ENCODE assay signal across 43 cellular contexts in the genomic region with DNA sequence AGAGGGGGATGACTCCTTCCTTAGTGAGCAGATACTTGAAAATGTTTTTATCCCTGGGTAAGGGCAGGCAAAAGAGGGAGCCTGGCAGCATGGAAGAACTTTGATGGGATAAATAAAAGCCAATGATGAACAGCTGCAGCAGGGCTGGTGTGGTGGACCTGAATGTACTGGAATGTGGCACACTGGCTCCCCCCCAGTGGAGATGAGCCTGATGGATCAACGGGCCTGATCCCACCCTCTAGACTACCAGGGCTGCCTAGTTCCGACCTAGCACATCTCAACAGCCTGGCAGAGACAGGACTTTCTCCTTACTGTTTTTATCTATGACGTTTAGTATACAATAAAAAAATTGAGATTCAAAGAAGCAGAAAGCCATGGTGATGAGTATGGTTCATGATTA. TPM values are rescaled to one million over a fixed set of nuclear protein-coding genes. Genes with fewer than 3 reads are reported as not detected.
"Had no signal": no experiment of that assay in that cellular context is flagged by ENCODE, and none has a peak within 500 bp of the region (broad histone marks: within the 10 kb centered on the region; RNA-seq: fewer than 3 reads in every experiment).

No MANE protein-coding gene starts in this region.

- H3K4me1 ChIP-seq: adrenal gland, ascending aorta, breast epithelium had no signal

- H3K4me1 Mint-ChIP-seq: activated naive CD4-positive, alpha-beta T cell treated with anti-CD3 and anti-CD28 coated beads, Interleukin-2, amount 50 U/mL, for 24 hours; activated naive CD8-positive, alpha-beta T cell treated with anti-CD3 and anti-CD28 coated beads, Interleukin-2, amount 50 U/mL, for 24 hours; activated T-helper 17 cell treated with anti-CD3 and anti-CD28 coated beads, Interleukin-2, amount 50 U/mL, for 72 hours; brain; central memory CD8-positive, alpha-beta T cell had no signal

- H3K4me3 ChIP-seq: adrenal gland, ascending aorta, body of pancreas, breast epithelium, cardiac muscle cell had no signal

- FAIRE-seq: astrocyte had no signal

- H3K36me3 ChIP-seq: adrenal gland, ascending aorta, brain microvascular endothelial cell, breast epithelium, cardiac muscle cell had no signal

- H3K27ac ChIP-seq: adrenal gland, ascending aorta, body of pancreas, brain microvascular endothelial cell, breast epithelium, cardiac muscle cell had no signal

- H3K36me3 Mint-ChIP-seq: activated naive CD4-positive, alpha-beta T cell treated with anti-CD3 and anti-CD28 coated beads, Interleukin-2, amount 10 ng/mL, durations not matched to agents 7 days and 5 days; activated naive CD4-positive, alpha-beta T cell treated with anti-CD3 and anti-CD28 coated beads, Interleukin-2, amount 50 U/mL, for 24 hours; activated naive CD8-positive, alpha-beta T cell; activated naive CD8-positive, alpha-beta T cell treated with anti-CD3 and anti-CD28 coated beads for 36 hours; activated naive CD8-positive, alpha-beta T cell treated with anti-CD3 and anti-CD28 coated beads, Interleukin-2, amount 10 ng/mL, durations not matched to agents 7 days and 5 days; brain had no signal

- H3K27ac Mint-ChIP-seq: activated naive CD4-positive, alpha-beta T cell treated with anti-CD3 and anti-CD28 coated beads for 36 hours; activated naive CD4-positive, alpha-beta T cell treated with anti-CD3 and anti-CD28 coated beads, Interleukin-2, amount 10 ng/mL, durations not matched to agents 7 days and 5 days; activated naive CD4-positive, alpha-beta T cell treated with anti-CD3 and anti-CD28 coated beads, Interleukin-2, amount 50 U/mL, for 24 hours; activated naive CD4-positive, alpha-beta T cell treated with anti-CD3 and anti-CD28 coated beads, Interleukin-2, amount 50 U/mL, for 72 hours; activated naive CD8-positive, alpha-beta T cell; activated naive CD8-positive, alpha-beta T cell treated with anti-CD3 and anti-CD28 coated beads for 36 hours; activated naive CD8-positive, alpha-beta T cell treated with anti-CD3 and anti-CD28 coated beads, Interleukin-2, amount 10 ng/mL, durations not matched to agents 7 days and 5 days; activated naive CD8-positive, alpha-beta T cell treated with anti-CD3 and anti-CD28 coated beads, Interleukin-2, amount 50 U/mL, for 24 hours; activated T-cell treated with anti-CD3 and anti-CD28 coated beads, Interleukin-2, amount 50 U/mL, for 24 hours; activated T-cell treated with anti-CD3 and anti-CD28 coated beads, Interleukin-2, amount 50 U/mL, for 72 hours; activated T-helper 1 cell treated with anti-CD3 and anti-CD28 coated beads, Interleukin-12 subunit alpha, Interleukin-12 subunit beta, Interleukin-2, Interleukin-4 antibody, amounts not matched to agents 30 ng/mL and 10 ng/mL and 1 ng/mL, durations not matched to agents 14 hours and 24 hours and 36 hours; activated T-helper 17 cell treated with anti-CD3 and anti-CD28 coated beads, Interleukin-2, amount 50 U/mL, for 72 hours; activated T-helper 2 cell treated with anti-CD3 and anti-CD28 coated beads, Interferon-gamma antibody, Interleukin-2, Interleukin-4, amounts not matched to agents 10 μg/mL and 5 μg/mL and 100 μg/mL, durations not matched to agents 14 hours and 24 hours and 36 hours; brain had no signal

- H3K27me3 Mint-ChIP-seq: activated naive CD4-positive, alpha-beta T cell treated with anti-CD3 and anti-CD28 coated beads, Interleukin-2, amount 10 ng/mL, durations not matched to agents 7 days and 5 days; brain had no signal

- DNase-seq: activated effector memory CD4-positive, alpha-beta T cell treated with anti-CD3 and anti-CD28 coated beads, Interleukin-2, amount 50 U/mL, for 16 hours; activated effector memory CD4-positive, alpha-beta T cell treated with Interleukin-2 at 50 U/mL for 16 hours; activated gamma-delta T cell; activated gamma-delta T cell treated with Interleukin-2 at 50 U/mL for 16 hours; activated naive CD4-positive, alpha-beta T cell; activated naive CD4-positive, alpha-beta T cell treated with anti-CD3 and anti-CD28 coated beads for 36 hours; activated naive CD4-positive, alpha-beta T cell treated with anti-CD3 and anti-CD28 coated beads, Interleukin-2, amount 10 ng/mL, durations not matched to agents 7 days and 5 days; activated naive CD4-positive, alpha-beta T cell treated with anti-CD3 and anti-CD28 coated beads, Interleukin-2, amount 50 U/mL, for 16 hours; activated naive CD4-positive, alpha-beta T cell treated with Interleukin-2 at 50 U/mL for 16 hours; activated naive CD8-positive, alpha-beta T cell treated with anti-CD3 and anti-CD28 coated beads for 36 hours; activated naive CD8-positive, alpha-beta T cell treated with anti-CD3 and anti-CD28 coated beads, Interleukin-2, amount 10 ng/mL, durations not matched to agents 7 days and 5 days; activated naive CD8-positive, alpha-beta T cell treated with anti-CD3 and anti-CD28 coated beads, Interleukin-2, amount 50 U/mL, for 24 hours; activated T-cell treated with anti-CD3 and anti-CD28 coated beads, Interleukin-2, amount 50 U/mL, for 1 hour; activated T-cell treated with anti-CD3 and anti-CD28 coated beads, Interleukin-2, amount 50 U/mL, for 24 hours; activated T-cell treated with anti-CD3 and anti-CD28 coated beads, Interleukin-2, amount 50 U/mL, for 4 hours; activated T-cell treated with anti-CD3 and anti-CD28 coated beads, Interleukin-2, amount 50 U/mL, for 48 hours; activated T-cell treated with anti-CD3 and anti-CD28 coated beads, Interleukin-2, amount 50 U/mL, for 72 hours; adrenal gland; amniotic stem cell; amygdala; anterior cingulate cortex; aorta; body of pancreas; brain microvascular endothelial cell; caudate nucleus; central memory CD4-positive, alpha-beta T cell; cerebellar nuclear complex had no signal

- H3K4me3 Mint-ChIP-seq: activated naive CD4-positive, alpha-beta T cell treated with anti-CD3 and anti-CD28 coated beads for 36 hours; activated naive CD4-positive, alpha-beta T cell treated with anti-CD3 and anti-CD28 coated beads, Interleukin-2, amount 10 ng/mL, durations not matched to agents 7 days and 5 days; activated naive CD4-positive, alpha-beta T cell treated with anti-CD3 and anti-CD28 coated beads, Interleukin-2, amount 50 U/mL, for 24 hours; activated naive CD8-positive, alpha-beta T cell; activated naive CD8-positive, alpha-beta T cell treated with anti-CD3 and anti-CD28 coated beads for 36 hours; activated naive CD8-positive, alpha-beta T cell treated with anti-CD3 and anti-CD28 coated beads, Interleukin-2, amount 10 ng/mL, durations not matched to agents 7 days and 5 days; activated naive CD8-positive, alpha-beta T cell treated with anti-CD3 and anti-CD28 coated beads, Interleukin-2, amount 50 U/mL, for 24 hours; activated T-cell treated with anti-CD3 and anti-CD28 coated beads, Interleukin-2, amount 50 U/mL, for 24 hours; activated T-cell treated with anti-CD3 and anti-CD28 coated beads, Interleukin-2, amount 50 U/mL, for 4 hours; activated T-cell treated with anti-CD3 and anti-CD28 coated beads, Interleukin-2, amount 50 U/mL, for 72 hours; activated T-helper 1 cell treated with anti-CD3 and anti-CD28 coated beads, Interleukin-12 subunit alpha, Interleukin-12 subunit beta, Interleukin-2, Interleukin-4 antibody, amounts not matched to agents 30 ng/mL and 10 ng/mL and 1 ng/mL, durations not matched to agents 14 hours and 24 hours and 36 hours; activated T-helper 17 cell treated with anti-CD3 and anti-CD28 coated beads, Interleukin-2, amount 50 U/mL, for 72 hours; brain; central memory CD8-positive, alpha-beta T cell had no signal

- ATAC-seq: activated naive CD4-positive, alpha-beta T cell treated with anti-CD3 and anti-CD28 coated beads, Interleukin-2, amount 50 U/mL, for 72 hours; activated naive CD8-positive, alpha-beta T cell treated with anti-CD3 and anti-CD28 coated beads, Interleukin-2, amount 50 U/mL, for 24 hours; activated T-cell treated with anti-CD3 and anti-CD28 coated beads, Interleukin-2, amount 50 U/mL, for 4 hours; activated T-cell treated with anti-CD3 and anti-CD28 coated beads, Interleukin-2, amount 50 U/mL, for 72 hours; activated T-helper 17 cell treated with anti-CD3 and anti-CD28 coated beads, Interleukin-2, amount 50 U/mL, for 72 hours; body of pancreas had no signal

- H3K9me3 Mint-ChIP-seq: activated naive CD4-positive, alpha-beta T cell treated with anti-CD3 and anti-CD28 coated beads, Interleukin-2, amount 50 U/mL, for 24 hours; activated naive CD8-positive, alpha-beta T cell treated with anti-CD3 and anti-CD28 coated beads for 36 hours; activated naive CD8-positive, alpha-beta T cell treated with anti-CD3 and anti-CD28 coated beads, Interleukin-2, amount 50 U/mL, for 24 hours had no signal

- H3K27me3 ChIP-seq: adrenal gland, ascending aorta, body of pancreas, brain microvascular endothelial cell, breast epithelium, cardiac muscle cell had no signal

- H3K9me3 ChIP-seq: adrenal gland, ascending aorta, body of pancreas, breast epithelium had no signal

RNA-seq across cellular contexts. Expression of a gene that starts 20.5 kb away (rescaled TPM):
- total RNA-seq: activated naive CD8-positive, alpha-beta T cell treated with anti-CD3 and anti-CD28 coated beads, Interleukin-2, amount 10 ng/mL, durations not matched to agents 7 days and 5 days; activated T-cell treated with anti-CD3 and anti-CD28 coated beads, Interleukin-2, amount 50 U/mL, for 72 hours; activated T-helper 1 cell treated with anti-CD3 and anti-CD28 coated beads, Interleukin-12 subunit alpha, Interleukin-12 subunit beta, Interleukin-2, Interleukin-4 antibody, amounts not matched to agents 30 ng/mL and 10 ng/mL and 1 ng/mL, durations not matched to agents 14 hours and 24 hours and 36 hours; activated T-helper 2 cell treated with anti-CD3 and anti-CD28 coated beads, Interferon-gamma antibody, Interleukin-2, Interleukin-4, amounts not matched to agents 10 μg/mL and 5 μg/mL and 100 μg/mL, durations not matched to agents 14 hours and 24 hours and 36 hours; aorta; ascending aorta; astrocyte; body of pancreas; cardiac muscle cell; cardiac septum; chondrocyte had no signal
- polyA plus RNA-seq: adrenal gland, aorta, cardiac muscle cell had no signal

RNA-seq across cellular contexts. Expression of a gene that starts 25.0 kb away (rescaled TPM):
- total RNA-seq: activated naive CD4-positive, alpha-beta T cell treated with anti-CD3 and anti-CD28 coated beads for 36 hours; activated naive CD4-positive, alpha-beta T cell treated with anti-CD3 and anti-CD28 coated beads, Interleukin-2, amount 50 U/mL, for 72 hours; activated naive CD8-positive, alpha-beta T cell treated with anti-CD3 and anti-CD28 coated beads for 36 hours; activated naive CD8-positive, alpha-beta T cell treated with anti-CD3 and anti-CD28 coated beads, Interleukin-2, amount 10 ng/mL, durations not matched to agents 7 days and 5 days; activated T-cell treated with anti-CD3 and anti-CD28 coated beads, Interleukin-2, amount 50 U/mL, for 4 hours; activated T-cell treated with anti-CD3 and anti-CD28 coated beads, Interleukin-2, amount 50 U/mL, for 72 hours; activated T-helper 1 cell treated with anti-CD3 and anti-CD28 coated beads, Interleukin-12 subunit alpha, Interleukin-12 subunit beta, Interleukin-2, Interleukin-4 antibody, amounts not matched to agents 30 ng/mL and 10 ng/mL and 1 ng/mL, durations not matched to agents 14 hours and 24 hours and 36 hours; activated T-helper 17 cell treated with anti-CD3 and anti-CD28 coated beads, Interleukin-2, amount 50 U/mL, for 72 hours; activated T-helper 2 cell treated with anti-CD3 and anti-CD28 coated beads, Interferon-gamma antibody, Interleukin-2, Interleukin-4, amounts not matched to agents 10 μg/mL and 5 μg/mL and 100 μg/mL, durations not matched to agents 14 hours and 24 hours and 36 hours; adrenal gland; aorta; ascending aorta; astrocyte; body of pancreas; breast epithelium; cardiac muscle cell; cardiac septum; cerebellum; chondrocyte had no signal
- polyA plus RNA-seq: adipose tissue, adrenal gland, aorta, cardiac muscle cell had no signal

RNA-seq across cellular contexts. Expression of a gene that starts 42.4 kb away (rescaled TPM):
- total RNA-seq: activated naive CD4-positive, alpha-beta T cell treated with anti-CD3 and anti-CD28 coated beads for 36 hours; activated naive CD4-positive, alpha-beta T cell treated with anti-CD3 and anti-CD28 coated beads, Interleukin-2, amount 50 U/mL, for 72 hours; activated naive CD8-positive, alpha-beta T cell treated with anti-CD3 and anti-CD28 coated beads for 36 hours; activated naive CD8-positive, alpha-beta T cell treated with anti-CD3 and anti-CD28 coated beads, Interleukin-2, amount 10 ng/mL, durations not matched to agents 7 days and 5 days; activated T-cell treated with anti-CD3 and anti-CD28 coated beads, Interleukin-2, amount 50 U/mL, for 4 hours; activated T-cell treated with anti-CD3 and anti-CD28 coated beads, Interleukin-2, amount 50 U/mL, for 72 hours; activated T-helper 1 cell treated with anti-CD3 and anti-CD28 coated beads, Interleukin-12 subunit alpha, Interleukin-12 subunit beta, Interleukin-2, Interleukin-4 antibody, amounts not matched to agents 30 ng/mL and 10 ng/mL and 1 ng/mL, durations not matched to agents 14 hours and 24 hours and 36 hours; activated T-helper 17 cell treated with anti-CD3 and anti-CD28 coated beads, Interleukin-2, amount 50 U/mL, for 72 hours; activated T-helper 2 cell treated with anti-CD3 and anti-CD28 coated beads, Interferon-gamma antibody, Interleukin-2, Interleukin-4, amounts not matched to agents 10 μg/mL and 5 μg/mL and 100 μg/mL, durations not matched to agents 14 hours and 24 hours and 36 hours; adrenal gland; aorta; ascending aorta; astrocyte; breast epithelium; cardiac muscle cell; cerebellum; chondrocyte had no signal
- polyA plus RNA-seq: adipose tissue, adrenal gland, aorta, cardiac muscle cell had no signal

RNA-seq across cellular contexts. Expression of a gene that starts 52.4 kb away (rescaled TPM):
- total RNA-seq: activated naive CD4-positive, alpha-beta T cell treated with anti-CD3 and anti-CD28 coated beads for 36 hours; activated naive CD4-positive, alpha-beta T cell treated with anti-CD3 and anti-CD28 coated beads, Interleukin-2, amount 50 U/mL, for 72 hours; activated naive CD8-positive, alpha-beta T cell treated with anti-CD3 and anti-CD28 coated beads for 36 hours; activated naive CD8-positive, alpha-beta T cell treated with anti-CD3 and anti-CD28 coated beads, Interleukin-2, amount 10 ng/mL, durations not matched to agents 7 days and 5 days; activated T-cell treated with anti-CD3 and anti-CD28 coated beads, Interleukin-2, amount 50 U/mL, for 4 hours; activated T-cell treated with anti-CD3 and anti-CD28 coated beads, Interleukin-2, amount 50 U/mL, for 72 hours; activated T-helper 1 cell treated with anti-CD3 and anti-CD28 coated beads, Interleukin-12 subunit alpha, Interleukin-12 subunit beta, Interleukin-2, Interleukin-4 antibody, amounts not matched to agents 30 ng/mL and 10 ng/mL and 1 ng/mL, durations not matched to agents 14 hours and 24 hours and 36 hours; activated T-helper 17 cell treated with anti-CD3 and anti-CD28 coated beads, Interleukin-2, amount 50 U/mL, for 72 hours; activated T-helper 2 cell treated with anti-CD3 and anti-CD28 coated beads, Interferon-gamma antibody, Interleukin-2, Interleukin-4, amounts not matched to agents 10 μg/mL and 5 μg/mL and 100 μg/mL, durations not matched to agents 14 hours and 24 hours and 36 hours; aorta; ascending aorta; body of pancreas; breast epithelium; cardiac muscle cell; cerebellum; chondrocyte had no signal
- polyA plus RNA-seq: adipose tissue, adrenal gland, aorta, cardiac muscle cell had no signal
